ENCODE assay signal across 11 cellular contexts in the genomic region with DNA sequence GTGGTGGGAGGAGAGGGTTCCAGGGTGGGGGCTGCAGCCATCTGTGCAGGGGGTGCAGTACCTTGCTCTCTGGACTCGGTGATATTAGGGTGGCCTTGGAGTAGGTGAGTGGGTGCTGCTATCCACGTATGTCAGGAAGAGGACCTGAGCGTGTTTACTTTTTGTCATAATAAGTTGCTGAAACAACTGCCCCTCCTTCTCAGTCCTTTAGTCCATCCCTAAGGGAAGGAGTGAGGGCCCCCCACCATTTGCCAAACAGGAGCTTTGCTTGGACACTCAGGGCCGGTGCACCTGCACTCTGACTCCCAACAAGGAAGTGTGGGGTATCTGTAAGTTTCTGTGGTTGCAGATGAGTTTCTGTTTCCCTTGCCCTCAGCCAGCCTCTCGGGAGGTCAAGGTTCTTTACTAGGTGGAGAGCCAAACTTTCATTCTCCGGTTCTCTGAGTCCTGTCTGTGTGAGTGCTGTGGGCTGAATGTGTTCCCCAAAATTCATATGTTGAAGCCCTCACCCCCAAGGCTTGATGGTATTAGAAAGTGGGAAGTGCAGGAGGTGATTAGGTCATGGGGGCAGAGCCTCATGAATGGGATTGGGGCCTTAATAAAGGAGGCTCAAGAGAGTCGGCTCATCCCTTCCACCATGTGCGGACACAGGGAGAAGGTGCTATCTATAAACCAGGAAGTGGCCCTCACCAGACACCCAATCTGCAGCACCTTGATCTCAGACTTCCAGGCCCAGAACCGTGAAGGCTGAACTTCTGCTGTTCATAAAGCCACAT. TPM values are rescaled to one million over a fixed set of nuclear protein-coding genes. Genes with fewer than 3 reads are reported as not detected.
DNase-seq lines count a peak whose midpoint lies in the region; ATAC-seq and TF ChIP-seq lines count a peak whose summit lies in the region.
"Had no signal": no experiment of that assay in that cellular context is flagged by ENCODE, and none has a peak within 500 bp of the region (broad histone marks: within the 10 kb centered on the region; RNA-seq: fewer than 3 reads in every experiment).

No MANE protein-coding gene starts in this region.

- H3K27ac ChIP-seq in left ventricle myocardium inferior (replicated peaks), result no peak overlapping the region
- H3K27ac ChIP-seq in esophagus muscularis mucosa (replicated peaks in 1 of 4), result no peak overlapping the region
- H3K27ac ChIP-seq: prostate gland had no signal

- peak; percentile 54 for DNase-seq in GM10266 (ENCODE audit: extremely low spot score)
- DNase-seq in RPMI8226, result peak; percentile 73
- no peak for DNase-seq in left ventricle myocardium inferior
- DNase-seq in HK-2 (ENCODE audit: unreplicated experiment), result no peak
- no peak for DNase-seq in esophagus muscularis mucosa (ENCODE audit: extremely low spot score)
- DNase-seq in superior temporal gyrus (ENCODE audit: extremely low spot score), result no peak
- DNase-seq: activated CD8-positive, alpha-beta memory T cell treated with anti-CD3 and anti-CD28 coated beads for 24 hours had no signal

- TF ChIP-seq CTCF in GM10266 (IDR thresholded peaks at IDR 0.05; ENCODE audit: control insufficient read depth, insufficient read depth, low read depth, missing control alignments) (no peak), left ventricle myocardium inferior (IDR thresholded peaks at IDR 0.05; ENCODE audit: borderline replicate concordance) (no peak), esophagus muscularis mucosa (IDR thresholded peaks at IDR 0.05) (no peak)

- 84% methylated on average over 9 of the region's 9 CpGs for WGBS in esophagus muscularis mucosa

- TF ChIP-seq POLR2A in esophagus muscularis mucosa (IDR thresholded peaks at IDR 0.05; ENCODE audit: low read depth), result no peak

- H3K4me1 ChIP-seq in left ventricle myocardium inferior (no peaks in the 10 kb centered on the region), esophagus muscularis mucosa (no peaks in the 10 kb centered on the region)
- H3K4me1 ChIP-seq: prostate gland had no signal

- H3K4me3 ChIP-seq in left ventricle myocardium inferior (no peak overlapping the region), esophagus muscularis mucosa (no peak overlapping the region)
- H3K4me3 ChIP-seq: prostate gland had no signal

- H3K36me3 ChIP-seq in left ventricle myocardium inferior, result no peaks in the 10 kb centered on the region
- H3K36me3 ChIP-seq in esophagus muscularis mucosa, result no peaks in the 10 kb centered on the region
- H3K36me3 ChIP-seq: prostate gland had no signal

- H3K9me3 ChIP-seq in left ventricle myocardium inferior (replicated peaks), result no peaks in the 10 kb centered on the region
- H3K9me3 ChIP-seq in esophagus muscularis mucosa, result no peaks in the 10 kb centered on the region
- H3K9me3 ChIP-seq: prostate gland had no signal

- ATAC-seq in GM19397 (IDR thresholded peaks at IDR 0.05; ENCODE audit: unreplicated experiment) (peak; percentile 90), HG03039 (IDR thresholded peaks at IDR 0.05; ENCODE audit: unreplicated experiment) (peak; percentile 87)

- TF ChIP-seq EP300 in esophagus muscularis mucosa (IDR thresholded peaks at IDR 0.05), result no peak

- intact Hi-C loops in left ventricle myocardium inferior (cut with micrococcal nuclease), result no loop called here
- intact Hi-C loops in esophagus muscularis mucosa (cut with DNase I), result no loop called here

- H3K27me3 ChIP-seq in left ventricle myocardium inferior (ENCODE audit: low read depth) (peaks cover 3% of the 10 kb centered on the region), esophagus muscularis mucosa (no peaks in the 10 kb centered on the region)

RNA-seq across cellular contexts. Expression of a gene that starts 19.7 kb away (rescaled TPM):
- total RNA-seq in left ventricle myocardium inferior (not detected), esophagus muscularis mucosa (not detected)
- total RNA-seq: chondrocyte, prostate gland had no signal

RNA-seq across cellular contexts. Expression of a gene that starts 54.6 kb away (rescaled TPM):
- total RNA-seq in left ventricle myocardium inferior, result not detected
- total RNA-seq in esophagus muscularis mucosa, result not detected
- total RNA-seq: chondrocyte, prostate gland had no signal

Comparison
In these comparisons a context has a peak if more than half of its experiments do, and no peak if none do; other contexts are left out.
1. DNase-seq: peak in GM10266 (single experiment) and RPMI8226 (single experiment); none in left ventricle myocardium inferior (single experiment), HK-2 (single experiment), esophagus muscularis mucosa (single experiment) and superior temporal gyrus (single experiment).